Comparison of ENCODE assay signal across 1 cellular context in genomic region chr15:30956216-30956803, GRCh38.
TF ChIP-seq lines count a peak whose summit lies in the region.

No MANE protein-coding gene starts in this region.

TF ChIP-seq in HEK293, 187 proteins besides CTCF, POLR2A, EP300 and RAD21 (continued from another document):
- TF ChIP-seq ZNF354C (tag by site-specific recombination; IDR thresholded peaks at IDR 0.05; ENCODE audit: borderline replicate concordance, low read depth) (no peak), ZNF37A (tag by site-specific recombination; IDR thresholded peaks at IDR 0.05) (no peak), ZNF623 (tag by site-specific recombination; IDR thresholded peaks at IDR 0.05) (peak; percentile 88), GLI2 (tag by site-specific recombination; IDR thresholded peaks at IDR 0.05; ENCODE audit: borderline replicate concordance, low read depth) (no peak), SETDB1 (IDR thresholded peaks at IDR 0.05; ENCODE audit: insufficient read length, low read length) (no peak)
